ENCODE assay signal across 18 cellular contexts in genomic region chr16:80006175-80006895, GRCh38.
DNase-seq lines count a peak whose midpoint lies in the region; ATAC-seq and TF ChIP-seq lines count a peak whose summit lies in the region.
"Had no signal": no experiment of that assay in that cellular context is flagged by ENCODE, and none has a peak within 500 bp of the region (broad histone marks: within the 10 kb centered on the region; RNA-seq: fewer than 3 reads in every experiment).

No MANE protein-coding gene starts in this region.

- no peak overlapping the region for H3K4me3 ChIP-seq in choroid plexus epithelial cell (ENCODE audit: low read depth, low read length)
- no peak overlapping the region for H3K4me3 ChIP-seq in left lung
- no peak overlapping the region for H3K4me3 ChIP-seq in stomach

- H3K4me1 ChIP-seq in left lung (peaks cover 0 to 3% of the 10 kb centered on the region in 2 donors), stomach (peaks cover 0 to 8% (median 4%) of the 10 kb centered on the region in 4 donors)

- H3K9me3 Mint-ChIP-seq in immature natural killer cell, result no peaks in the 10 kb centered on the region
- H3K9me3 Mint-ChIP-seq: activated T-helper 1 cell treated with anti-CD3 and anti-CD28 coated beads, Interleukin-12 subunit alpha, Interleukin-12 subunit beta, Interleukin-2, Interleukin-4 antibody, amounts not matched to agents 30 ng/mL and 10 ng/mL and 1 ng/mL, durations not matched to agents 14 hours and 24 hours and 36 hours; H9 had no signal

- H3K36me3 ChIP-seq in left lung (no peaks in the 10 kb centered on the region), stomach (no peaks in the 10 kb centered on the region)

- ATAC-seq in left lung (peak; percentile 26), GM19452 (IDR thresholded peaks at IDR 0.05; ENCODE audit: unreplicated experiment) (no peak)
- ATAC-seq: T-helper 17 cell had no signal

- WGBS in stomach, 5 donors, result 46 to 71% (median 62%) methylated on average over 17 of the region's 17 CpGs

- peak; percentile 14 for DNase-seq in COLO668 (lab: John Stamatoyannopoulos, UW; ENCODE audit: unreplicated experiment)
- peak; percentile 25 for DNase-seq in OCI-M1 (lab: John Stamatoyannopoulos, UW)
- DNase-seq in choroid plexus epithelial cell (ENCODE audit: low read depth), result peak; percentile 58
- DNase-seq in left lung, result no peak
- no peak for DNase-seq in head of caudate nucleus
- DNase-seq in immature natural killer cell, result no peak
- DNase-seq in stomach, result no peak
- DNase-seq: activated CD4-positive, alpha-beta T cell treated with anti-CD3 and anti-CD28 coated beads, Interleukin-2, amount 50 U/mL, for 1 hour; DMS79 treated with DMSO at 0.1 percent for 48 hours; H9; midbrain; NCI-H1048; NCI-H226; stimulated activated CD4-positive, alpha-beta T cell treated with anti-CD3 and anti-CD28 coated beads, Interleukin-2, amount 100 ng/mL, for 48 hours; T-helper 17 cell had no signal

- TF ChIP-seq POLR2A in stomach (IDR thresholded peaks at IDR 0.05), result no peak

- peaks cover 2 to 15% (median 3%) of the 10 kb centered on the region in 3 donors for H3K27me3 Mint-ChIP-seq in immature natural killer cell (ENCODE audit: low read depth in 3 of 3)
- H3K27me3 Mint-ChIP-seq: brain had no signal

- H3K36me3 Mint-ChIP-seq in immature natural killer cell, result no peaks in the 10 kb centered on the region
- H3K36me3 Mint-ChIP-seq: brain had no signal

- H3K4me3 Mint-ChIP-seq in immature natural killer cell, result no peak overlapping the region
- H3K4me3 Mint-ChIP-seq: activated T-helper 1 cell treated with anti-CD3 and anti-CD28 coated beads, Interleukin-12 subunit alpha, Interleukin-12 subunit beta, Interleukin-2, Interleukin-4 antibody, amounts not matched to agents 30 ng/mL and 10 ng/mL and 1 ng/mL, durations not matched to agents 14 hours and 24 hours and 36 hours; brain; H9; T-helper 17 cell had no signal

- H3K27ac ChIP-seq in left lung (no peak overlapping the region), stomach (peak overlapping the region in 2 of 5 donors; percentile 43 to 57)

- H3K27me3 ChIP-seq in left lung (no peaks in the 10 kb centered on the region), stomach (no peaks in the 10 kb centered on the region)

- peak overlapping the region in 1 of 6 donors; percentile 21 for H3K27ac Mint-ChIP-seq in immature natural killer cell
- H3K27ac Mint-ChIP-seq: activated T-helper 1 cell treated with anti-CD3 and anti-CD28 coated beads, Interleukin-12 subunit alpha, Interleukin-12 subunit beta, Interleukin-2, Interleukin-4 antibody, amounts not matched to agents 30 ng/mL and 10 ng/mL and 1 ng/mL, durations not matched to agents 14 hours and 24 hours and 36 hours; H9; T-helper 17 cell had no signal

- peaks cover 0 to 5% of the 10 kb centered on the region in 2 donors for H3K9me3 ChIP-seq in left lung
- peaks cover 0 to 3% (median 0%) of the 10 kb centered on the region in 4 donors for H3K9me3 ChIP-seq in stomach

- TF ChIP-seq EP300 in stomach (IDR thresholded peaks at IDR 0.05), result no peak

- peaks cover 0 to 3% of the 10 kb centered on the region in 2 donors for H3K4me1 Mint-ChIP-seq in immature natural killer cell
- H3K4me1 Mint-ChIP-seq: H9, T-helper 17 cell had no signal

- TF ChIP-seq CTCF in choroid plexus epithelial cell (conservative IDR thresholded peaks at IDR 0.05; ENCODE audit: low read depth, low read length) (no peak), left lung (IDR thresholded peaks at IDR 0.05) (no peak), stomach (IDR thresholded peaks at IDR 0.05) (no peak)

- intact Hi-C loops in left lung (cut with DNase I), result no loop called here
- intact Hi-C loops in head of caudate nucleus (cut with DNase I), result no loop called here
- intact Hi-C loops in stomach (cut with DNase I; ENCODE audit: low total_unique reads), result no loop called here

Comparison
In these comparisons a context has a peak if more than half of its experiments do, and no peak if none do; other contexts are left out.
1. DNase-seq: peak in COLO668 (single experiment), OCI-M1 (single experiment) and choroid plexus epithelial cell (single experiment); none in left lung (0 of 2), head of caudate nucleus (0 of 42), immature natural killer cell (0 of 3) and stomach (single experiment).